11 cellular contexts compared by ENCODE assay signal in the genomic region with DNA sequence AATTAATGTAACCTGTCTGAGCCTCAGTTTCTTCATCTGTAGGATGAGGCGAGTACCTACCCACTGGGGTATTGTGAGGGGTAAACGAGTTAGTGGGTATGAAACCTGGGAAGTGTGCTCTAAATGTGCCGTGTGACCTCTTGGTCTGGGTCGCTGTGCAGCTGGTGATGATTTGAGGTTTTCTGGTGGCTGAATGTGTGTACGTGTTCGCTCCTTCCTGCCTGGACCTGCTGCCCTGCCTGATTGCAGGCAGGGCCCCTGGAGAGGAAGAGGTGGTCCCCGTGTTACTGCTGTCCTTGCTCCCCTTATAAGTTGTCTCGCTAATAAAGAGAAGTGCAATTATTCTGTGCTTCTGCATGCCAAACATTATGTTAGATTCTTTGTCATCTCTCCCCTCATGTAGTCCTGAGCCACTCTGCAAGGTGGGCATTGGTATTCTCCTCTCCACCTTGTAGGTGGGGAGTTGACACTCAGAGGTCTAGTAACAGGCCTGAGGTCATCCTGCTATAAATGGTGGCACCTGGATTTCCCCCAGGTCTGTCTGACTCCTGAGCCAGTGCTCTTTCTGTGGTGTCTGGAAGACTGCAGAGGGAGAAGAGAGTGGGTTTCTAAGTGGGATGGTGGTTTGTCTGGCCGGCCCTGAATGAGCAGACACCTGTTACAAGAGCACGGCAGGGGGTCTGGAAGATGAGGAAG. TPM values are rescaled to one million over a fixed set of nuclear protein-coding genes. Genes with fewer than 3 reads are reported as not detected.
DNase-seq lines count a peak whose midpoint lies in the region; ATAC-seq, FAIRE-seq and TF ChIP-seq lines count a peak whose summit lies in the region.
"Had no signal": no experiment of that assay in that cellular context is flagged by ENCODE, and none has a peak within 500 bp of the region (broad histone marks: within the 10 kb centered on the region; RNA-seq: fewer than 3 reads in every experiment).

No MANE protein-coding gene starts in this region.

- H3K9me3 ChIP-seq in DOHH2 (ENCODE audit: control insufficient read depth, insufficient read depth, low read length) (no peaks in the 10 kb centered on the region), small intestine (ENCODE audit: control insufficient read depth, low read depth) (no peaks in the 10 kb centered on the region)

- ATAC-seq in HG03460 (IDR thresholded peaks at IDR 0.05; ENCODE audit: unreplicated experiment): peak; percentile 65
- peak; percentile 24 for ATAC-seq in esophagus mucosa

- peaks cover 25% of the 10 kb centered on the region for H3K79me2 ChIP-seq in DOHH2 (ENCODE audit: control insufficient read depth, low read length)

- H3K36me3 ChIP-seq in DOHH2 (ENCODE audit: control insufficient read depth, low read length) (no peaks in the 10 kb centered on the region), small intestine (ENCODE audit: control insufficient read depth in 2 of 2, insufficient read depth in 2 of 2, low read length in 2 of 2) (peaks cover 0 to 3% of the 10 kb centered on the region in 2 donors)

- 65 to 88% (median 72%) methylated on average over 10 of the region's 10 CpGs for WGBS in small intestine, 3 donors

- H3K9me2 ChIP-seq in DOHH2 (replicated peaks; ENCODE audit: control insufficient read depth, low read length): no peaks in the 10 kb centered on the region

- no peak for TF ChIP-seq CTCF in DOHH2 (IDR thresholded peaks at IDR 0.05; ENCODE audit: low read depth, low read length, poor library complexity, severe bottlenecking)
- no peak for TF ChIP-seq CTCF in GM20000 (IDR thresholded peaks at IDR 0.05; ENCODE audit: extremely low read depth, missing control alignments)

- peak overlapping the region; percentile 27; the same call in 1 of the 2 replicates for H3K4me2 ChIP-seq in DOHH2 (ENCODE audit: low read length)

- no peaks in the 10 kb centered on the region for H3F3A ChIP-seq in DOHH2 (ENCODE audit: control insufficient read depth, insufficient read depth)

- H3K4me1 ChIP-seq in DOHH2 (ENCODE audit: control insufficient read depth, low read length): peaks cover 8% of the 10 kb centered on the region
- H3K4me1 ChIP-seq in small intestine (ENCODE audit: control insufficient read depth in 2 of 2, insufficient read depth in 1 of 2, low read depth in 1 of 2, low read length in 1 of 2): peaks cover 0 to 40% of the 10 kb centered on the region in 2 donors

- no peaks in the 10 kb centered on the region; the same call in 1 of the 2 replicates for H4K20me1 ChIP-seq in DOHH2 (ENCODE audit: control insufficient read depth, insufficient read depth, low read depth, low read length)

- H3K27ac ChIP-seq in DOHH2 (ENCODE audit: low read depth, low read length) (no peak overlapping the region), small intestine (ENCODE audit: low read depth in 1 of 2, low read length in 1 of 2) (peak overlapping the region in 1 of 2 donors; percentile 39)

- H3K27me3 ChIP-seq in DOHH2 (ENCODE audit: control insufficient read depth, low read length) (no peaks in the 10 kb centered on the region), small intestine (ENCODE audit: control insufficient read depth in 2 of 2, insufficient read depth in 2 of 2, low read length in 2 of 2) (no peaks in the 10 kb centered on the region)

- no peak overlapping the region for H3K4me3 ChIP-seq in DOHH2 (ENCODE audit: low read length)
- H3K4me3 ChIP-seq in small intestine (ENCODE audit: low read depth in 1 of 2, low read length in 2 of 2): no peak overlapping the region

- no peak for FAIRE-seq in small intestine (lab: Jason Lieb, UNC)

- DNase-seq in GM20000 (ENCODE audit: low spot score): peak; percentile 53
- no peak for DNase-seq in medulla oblongata (ENCODE audit: extremely low spot score)
- no peak for DNase-seq in NCI-H1092 treated with DMSO at 0.1 percent for 48 hours (lab: John Stamatoyannopoulos, UW)
- DNase-seq in small intestine: no peak
- DNase-seq in stimulated activated CD4-positive, alpha-beta T cell treated with anti-CD3 and anti-CD28 coated beads, Interleukin-4, amount 100 ng/mL, for 1 hour: no peak
- DNase-seq: activated CD4-positive, alpha-beta T cell treated with anti-CD3 and anti-CD28 coated beads, Interleukin-2, amount 50 U/mL, for 48 hours; CD4-positive, alpha-beta T cell had no signal

RNA-seq across cellular contexts. Expression of a gene that starts 15.7 kb away (rescaled TPM):
- 6.7 TPM for total RNA-seq in esophagus mucosa
- 10 to 100 TPM in 1 of 3 donors, 1 to 10 TPM in 2; 4.6 to 27.7 (median 4.7) TPM for polyA plus RNA-seq in small intestine

RNA-seq across cellular contexts. Expression of a gene that starts 55.0 kb away (rescaled TPM):
- not detected for total RNA-seq in esophagus mucosa
- polyA plus RNA-seq in small intestine: 1 to 10 TPM in 1 of 3 donors, under 1 TPM in 1, not detected in 1; 0.75 to 1.9 TPM
- polyA plus RNA-seq: IgD-negative memory B cell had no signal
